1 cellular context compared by ENCODE assay signal in genomic region chr16:81473561-81473960, GRCh38.
TF ChIP-seq lines count a peak whose summit lies in the region.

No MANE protein-coding gene starts in this region.

TF ChIP-seq in A549, 52 proteins besides CTCF, POLR2A, EP300 and RAD21 (continued from another document):
- TF ChIP-seq BCL3 (IDR thresholded peaks at IDR 0.05) (no peak), MAZ (IDR thresholded peaks at IDR 0.05; ENCODE audit: borderline replicate concordance, low read depth, low read length) (no peak), RFX5 (IDR thresholded peaks at IDR 0.05) (no peak), NFE2L2 (conservative IDR thresholded peaks at IDR 0.05; ENCODE audit: low read length) (no peak)
